Comparison of ENCODE assay signal across 8 cellular contexts in genomic region chr16:58464916-58465731, GRCh38. TPM values are rescaled to one million over a fixed set of nuclear protein-coding genes. Genes with fewer than 3 reads are reported as not detected.
DNase-seq lines count a peak whose midpoint lies in the region; ATAC-seq lines count a peak whose summit lies in the region.

No MANE protein-coding gene starts in this region.

- H3K36me3 ChIP-seq in ACC112 (ENCODE audit: insufficient read depth, low read length) (no peaks in the 10 kb centered on the region), HUES6 (ENCODE audit: control insufficient read depth, insufficient read depth, low read length) (no peaks in the 10 kb centered on the region)

- intact Hi-C loops in dendritic cell treated with granulocyte-macrophage colony-stimulating factor and Interleukin-4, amounts not matched to agents 40 ng/mL and 50 ng/mL, for 4 days (cut with micrococcal nuclease), result no loop called here
- intact Hi-C loops in posterior vena cava (cut with DNase I), result no loop called here

- H3K9me3 Mint-ChIP-seq in dendritic cell treated with granulocyte-macrophage colony-stimulating factor and Interleukin-4, amounts not matched to agents 40 ng/mL and 50 ng/mL, for 4 days, result no peaks in the 10 kb centered on the region

- no peak overlapping the region for H3K27ac Mint-ChIP-seq in dendritic cell treated with granulocyte-macrophage colony-stimulating factor and Interleukin-4, amounts not matched to agents 40 ng/mL and 50 ng/mL, for 4 days

- no peaks in the 10 kb centered on the region for H3K9me3 ChIP-seq in HUES6 (ENCODE audit: control insufficient read depth, insufficient read depth, low read depth, low read length)

- peak; percentile 42 for DNase-seq in myocyte (ENCODE audit: low read depth)
- no peak for DNase-seq in SIG-M5 treated with dmso at 0.1 percent for 504 hours (lab: John Stamatoyannopoulos, UW; ENCODE audit: unreplicated experiment)
- DNase-seq in posterior vena cava (ENCODE audit: low spot score), result no peak

- peaks cover 84% of the 10 kb centered on the region for H3K27me3 Mint-ChIP-seq in dendritic cell treated with granulocyte-macrophage colony-stimulating factor and Interleukin-4, amounts not matched to agents 40 ng/mL and 50 ng/mL, for 4 days

- H3K79me2 ChIP-seq in ACC112 (ENCODE audit: control insufficient read depth, insufficient read depth, low read length, unreplicated experiment), result no peaks in the 10 kb centered on the region

- no peaks in the 10 kb centered on the region for H3K36me3 Mint-ChIP-seq in dendritic cell treated with granulocyte-macrophage colony-stimulating factor and Interleukin-4, amounts not matched to agents 40 ng/mL and 50 ng/mL, for 4 days (ENCODE audit: low read depth)

- peaks cover 59% of the 10 kb centered on the region for H3K27me3 ChIP-seq in ACC112 (ENCODE audit: insufficient read depth, low read length)
- H3K27me3 ChIP-seq in HUES6 (ENCODE audit: control insufficient read depth, insufficient read depth, low read length), result peaks cover 73% of the 10 kb centered on the region

- peaks cover 8% of the 10 kb centered on the region for H3K4me1 Mint-ChIP-seq in dendritic cell treated with granulocyte-macrophage colony-stimulating factor and Interleukin-4, amounts not matched to agents 40 ng/mL and 50 ng/mL, for 4 days (ENCODE audit: low read depth)

- peak overlapping the region; percentile 20 for H3K4me3 Mint-ChIP-seq in dendritic cell treated with granulocyte-macrophage colony-stimulating factor and Interleukin-4, amounts not matched to agents 40 ng/mL and 50 ng/mL, for 4 days

- H3K4me1 ChIP-seq in ACC112 (ENCODE audit: control insufficient read depth, insufficient read depth, low read length, unreplicated experiment) (peaks cover 8% of the 10 kb centered on the region), HUES6 (ENCODE audit: control insufficient read depth, insufficient read depth, low read length) (peaks cover 7% of the 10 kb centered on the region; the same call in 1 of the 2 replicates)

- H3K27ac ChIP-seq in ACC112 (ENCODE audit: low read depth, low read length) (no peak overlapping the region), HUES6 (ENCODE audit: low read depth, low read length) (no peak overlapping the region)

- no peak overlapping the region for H2AFZ ChIP-seq in ACC112 (ENCODE audit: low read length, unreplicated experiment)

- H3K4me3 ChIP-seq in ACC112 (ENCODE audit: low read depth, low read length) (peak overlapping the region; percentile 67), HUES6 (ENCODE audit: low read depth, low read length) (peak overlapping the region; percentile 58)

- no peak for ATAC-seq in GM18868 (IDR thresholded peaks at IDR 0.05; ENCODE audit: unreplicated experiment)
- no peak for ATAC-seq in HG02623 (IDR thresholded peaks at IDR 0.05; ENCODE audit: unreplicated experiment)

- no peak overlapping the region for H3K9ac ChIP-seq in HUES6 (ENCODE audit: low read length)

RNA-seq across cellular contexts. Expression of gene NDRG4, which starts 34.8 kb away (rescaled TPM):
- total RNA-seq in myocyte (45.2 and 45.3 TPM in 2 replicates), posterior vena cava (1 to 10 TPM; 5.8 to 8.6 TPM)
- polyA plus RNA-seq in myocyte (2012), result 36.7 TPM

RNA-seq across cellular contexts. Expression of gene SETD6, which starts 50.2 kb away (rescaled TPM):
- total RNA-seq in myocyte, result 15.0 and 19.6 TPM in 2 replicates
- 10.6 TPM for polyA plus RNA-seq in myocyte (2012)
- 10 to 100 TPM in 1 of 2 donors, 1 to 10 TPM in 1; 9.9 to 13.5 TPM for total RNA-seq in posterior vena cava
